ENCODE assay signal across 26 cellular contexts in genomic region chr11:115298613-115299012, GRCh38.
A peak's percentile ranks its signal among the peaks of the same experiment; 100 is the strongest.
DNase-seq lines count a peak whose midpoint lies in the region; FAIRE-seq and TF ChIP-seq lines count a peak whose summit lies in the region.
"Had no signal": no experiment of that assay in that cellular context is flagged by ENCODE, and none has a peak within 500 bp of the region (broad histone marks: within the 10 kb centered on the region; RNA-seq: fewer than 3 reads in every experiment).

No MANE protein-coding gene starts in this region.

- H3K27me3 Mint-ChIP-seq in nephron progenitor cell (ENCODE audit: low read depth, poor library complexity), result peaks cover 3% of the 10 kb centered on the region
- H3K27me3 Mint-ChIP-seq: stimulated activated naive CD8-positive, alpha-beta T cell treated with anti-CD3 and anti-CD28 coated beads, Interleukin-15, amount 100 ng/mL, for 72 hours had no signal

- H3K9me3 Mint-ChIP-seq in nephron progenitor cell, result no peaks in the 10 kb centered on the region
- H3K9me3 Mint-ChIP-seq: activated CD4-positive, alpha-beta T cell treated with anti-CD3 and anti-CD28 coated beads, Interleukin-2, amount 10 ng/mL, durations not matched to agents 24 days and 14 days; CD4-positive, alpha-beta memory T cell; naive B cell; stimulated activated naive CD8-positive, alpha-beta T cell treated with anti-CD3 and anti-CD28 coated beads, Interleukin-15, amount 100 ng/mL, for 72 hours had no signal

- peaks cover 19% of the 10 kb centered on the region for H3K36me3 Mint-ChIP-seq in nephron progenitor cell (ENCODE audit: low read depth)
- H3K36me3 Mint-ChIP-seq: activated naive CD8-positive, alpha-beta T cell; CD4-positive, alpha-beta memory T cell; naive B cell had no signal

- peak overlapping the region; percentile 53 for H3K27ac Mint-ChIP-seq in nephron progenitor cell
- H3K27ac Mint-ChIP-seq: activated CD4-positive, alpha-beta T cell treated with anti-CD3 and anti-CD28 coated beads, Interleukin-2, amount 10 ng/mL, durations not matched to agents 24 days and 14 days; activated naive CD8-positive, alpha-beta T cell; CD4-positive, alpha-beta memory T cell; naive B cell; stimulated activated naive CD8-positive, alpha-beta T cell treated with anti-CD3 and anti-CD28 coated beads, Interleukin-15, amount 100 ng/mL, for 72 hours had no signal

- H3K4me3 Mint-ChIP-seq in nephron progenitor cell, result no peak overlapping the region
- H3K4me3 Mint-ChIP-seq: activated CD4-positive, alpha-beta T cell treated with anti-CD3 and anti-CD28 coated beads, Interleukin-2, amount 10 ng/mL, durations not matched to agents 24 days and 14 days; activated naive CD8-positive, alpha-beta T cell; CD4-positive, alpha-beta memory T cell; naive B cell; stimulated activated naive CD8-positive, alpha-beta T cell treated with anti-CD3 and anti-CD28 coated beads, Interleukin-15, amount 100 ng/mL, for 72 hours had no signal

- peaks cover 80% of the 10 kb centered on the region for H3K4me1 Mint-ChIP-seq in nephron progenitor cell
- H3K4me1 Mint-ChIP-seq: activated CD4-positive, alpha-beta T cell treated with anti-CD3 and anti-CD28 coated beads, Interleukin-2, amount 10 ng/mL, durations not matched to agents 24 days and 14 days; CD4-positive, alpha-beta memory T cell; naive B cell; stimulated activated naive CD8-positive, alpha-beta T cell treated with anti-CD3 and anti-CD28 coated beads, Interleukin-15, amount 100 ng/mL, for 72 hours had no signal

- no peak for FAIRE-seq in frontal cortex (lab: Jason Lieb, UNC)
- FAIRE-seq: A549, GM18507 had no signal

- no peak for TF ChIP-seq CTCF in nephron progenitor cell (IDR thresholded peaks at IDR 0.05)

- DNase-seq in NCI-H510A treated with DMSO at 0.1 percent for 48 hours (lab: John Stamatoyannopoulos, UW) (peak; percentile 83), NCI-H510A (lab: John Stamatoyannopoulos, UW) (no peak), NCI-H1105 (lab: John Stamatoyannopoulos, UW) (peak; percentile 38), cerebellar cortex (ENCODE audit: low spot score) (peak; percentile 71), nephron progenitor cell (no peak), AML-193 (lab: John Stamatoyannopoulos, UW) (no peak), frontal cortex (ENCODE audit: low spot score in 2 of 2) (no peak), NCI-H2196 treated with DMSO at 0.1 percent for 48 hours (lab: John Stamatoyannopoulos, UW; ENCODE audit: unreplicated experiment) (no peak)
- DNase-seq: activated CD4-positive, alpha-beta T cell treated with anti-CD3 and anti-CD28 coated beads, Interleukin-2, amount 10 ng/mL, durations not matched to agents 24 days and 14 days; activated effector memory CD4-positive, alpha-beta T cell treated with anti-CD3 and anti-CD28 coated beads, Interleukin-2, amount 50 U/mL, for 16 hours; activated T-cell treated with anti-CD3 and anti-CD28 coated beads, Interleukin-2, amount 50 U/mL, for 1 hour; CD4-positive, alpha-beta memory T cell; colonic mucosa; effector CD4-positive, alpha-beta T cell; IMR-90; naive B cell; NCI-H2081 treated with DMSO at 0.1 percent for 48 hours; posterior cingulate gyrus; right lobe of liver; stimulated activated CD4-positive, alpha-beta T cell treated with anti-CD3 and anti-CD28 coated beads, Interleukin-12 subunit alpha, Interleukin-12 subunit beta, amount 100 ng/mL, for 4 hours; stimulated activated CD4-positive, alpha-beta T cell treated with anti-CD3 and anti-CD28 coated beads, Interleukin-2, amount 100 ng/mL, for 48 hours; stimulated activated naive CD8-positive, alpha-beta T cell treated with anti-CD3 and anti-CD28 coated beads, Interleukin-15, amount 100 ng/mL, for 72 hours; T1000 had no signal

Comparison
In these comparisons a context has a peak if more than half of its experiments do, and no peak if none do; other contexts are left out.
1. DNase-seq: peak in NCI-H510A treated with DMSO at 0.1 percent for 48 hours (single experiment), NCI-H1105 (single experiment) and cerebellar cortex (single experiment); none in NCI-H510A (single experiment), nephron progenitor cell (single experiment), AML-193 (0 of 2), frontal cortex (0 of 2) and NCI-H2196 treated with DMSO at 0.1 percent for 48 hours (single experiment).